ENCODE assay signal across 2 cellular contexts in genomic region chr2:8661235-8661634, GRCh38.
TF ChIP-seq lines count a peak whose summit lies in the region.

No MANE protein-coding gene starts in this region.

TF ChIP-seq in HCT116, 20 proteins besides CTCF, POLR2A, EP300 and RAD21:
- no peak for TF ChIP-seq CBX3 (IDR thresholded peaks at IDR 0.05; ENCODE audit: low read depth)
- TF ChIP-seq POLR2AphosphoS5 (IDR thresholded peaks at IDR 0.05; ENCODE audit: low read depth, low read length), result no peak
- TF ChIP-seq ZBTB33 (IDR thresholded peaks at IDR 0.05; ENCODE audit: extremely low read depth, insufficient replicate concordance, low read length), result no peak
- TF ChIP-seq ZNF274 (IDR thresholded peaks at IDR 0.05; ENCODE audit: low read depth, low read length), result no peak
- TF ChIP-seq SRF (IDR thresholded peaks at IDR 0.05; ENCODE audit: low read depth), result no peak
- TF ChIP-seq JUND (IDR thresholded peaks at IDR 0.05), result no peak
- TF ChIP-seq REST (IDR thresholded peaks at IDR 0.05; ENCODE audit: low read depth), result no peak
- no peak for TF ChIP-seq EZH2phosphoT487 (IDR thresholded peaks at IDR 0.05; ENCODE audit: borderline replicate concordance)

TF ChIP-seq in IMR-90, 13 proteins besides CTCF, POLR2A, EP300 and RAD21:
- no peak for TF ChIP-seq ELK1 (IDR thresholded peaks at IDR 0.05; ENCODE audit: borderline replicate concordance, low read depth, low read length)
- TF ChIP-seq RCOR1 (IDR thresholded peaks at IDR 0.05; ENCODE audit: insufficient replicate concordance, low read length), result no peak
- TF ChIP-seq MXI1 (IDR thresholded peaks at IDR 0.05; ENCODE audit: borderline replicate concordance, low read depth, low read length), result no peak
- no peak for TF ChIP-seq FOS (IDR thresholded peaks at IDR 0.05; ENCODE audit: low read depth, low read length)
- TF ChIP-seq MAZ (IDR thresholded peaks at IDR 0.05; ENCODE audit: borderline replicate concordance, low read depth, low read length), result no peak
- no peak for TF ChIP-seq BHLHE40 (IDR thresholded peaks at IDR 0.05; ENCODE audit: low read depth, low read length)
- no peak for TF ChIP-seq CHD1 (IDR thresholded peaks at IDR 0.05; ENCODE audit: low read depth, low read length)
- TF ChIP-seq, protein P1, sequence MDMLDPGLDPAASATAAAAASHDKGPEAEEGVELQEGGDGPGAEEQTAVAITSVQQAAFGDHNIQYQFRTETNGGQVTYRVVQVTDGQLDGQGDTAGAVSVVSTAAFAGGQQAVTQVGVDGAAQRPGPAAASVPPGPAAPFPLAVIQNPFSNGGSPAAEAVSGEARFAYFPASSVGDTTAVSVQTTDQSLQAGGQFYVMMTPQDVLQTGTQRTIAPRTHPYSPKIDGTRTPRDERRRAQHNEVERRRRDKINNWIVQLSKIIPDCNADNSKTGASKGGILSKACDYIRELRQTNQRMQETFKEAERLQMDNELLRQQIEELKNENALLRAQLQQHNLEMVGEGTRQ (IDR thresholded peaks at IDR 0.05; ENCODE audit: low read depth, low read length), result no peak
- no peak for TF ChIP-seq NFE2L2 (IDR thresholded peaks at IDR 0.05; ENCODE audit: low read depth, low read length)
- TF ChIP-seq MAFK (IDR thresholded peaks at IDR 0.05; ENCODE audit: low read depth, low read length), result no peak
- TF ChIP-seq SMC3 (IDR thresholded peaks at IDR 0.05; ENCODE audit: low read depth, low read length), result no peak
- TF ChIP-seq CEBPB (IDR thresholded peaks at IDR 0.05; ENCODE audit: low read depth, low read length), result no peak
- no peak for TF ChIP-seq RFX5 (IDR thresholded peaks at IDR 0.05; ENCODE audit: low read depth, low read length)
